1 cellular context compared by ENCODE assay signal in the genomic region with DNA sequence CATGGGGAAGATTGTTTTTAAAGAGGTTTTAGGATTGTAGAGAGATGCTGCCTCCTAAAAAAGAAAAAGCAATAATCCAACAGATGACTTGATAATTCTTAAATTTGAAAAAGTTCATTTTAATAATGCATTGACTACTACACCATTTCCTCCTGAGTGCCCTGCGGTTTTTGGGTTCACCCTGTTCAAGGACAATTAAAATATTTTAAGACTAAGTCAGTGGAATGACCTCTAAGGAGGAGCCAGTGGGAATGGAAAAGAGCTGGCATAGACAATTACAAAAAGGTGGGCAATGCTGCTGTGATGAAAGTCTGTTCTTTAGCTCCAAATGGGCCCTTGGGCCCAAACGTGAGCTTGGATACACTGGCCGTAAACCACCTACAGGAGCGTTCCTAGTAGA.
TF ChIP-seq lines count a peak whose summit lies in the region.

No MANE protein-coding gene starts in this region.

TF ChIP-seq in GM23338, 12 proteins besides CTCF, POLR2A, EP300 and RAD21 (continued from another document):
- TF ChIP-seq, protein P1, sequence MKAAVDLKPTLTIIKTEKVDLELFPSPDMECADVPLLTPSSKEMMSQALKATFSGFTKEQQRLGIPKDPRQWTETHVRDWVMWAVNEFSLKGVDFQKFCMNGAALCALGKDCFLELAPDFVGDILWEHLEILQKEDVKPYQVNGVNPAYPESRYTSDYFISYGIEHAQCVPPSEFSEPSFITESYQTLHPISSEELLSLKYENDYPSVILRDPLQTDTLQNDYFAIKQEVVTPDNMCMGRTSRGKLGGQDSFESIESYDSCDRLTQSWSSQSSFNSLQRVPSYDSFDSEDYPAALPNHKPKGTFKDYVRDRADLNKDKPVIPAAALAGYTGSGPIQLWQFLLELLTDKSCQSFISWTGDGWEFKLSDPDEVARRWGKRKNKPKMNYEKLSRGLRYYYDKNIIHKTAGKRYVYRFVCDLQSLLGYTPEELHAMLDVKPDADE (IDR thresholded peaks at IDR 0.05): no peak
- TF ChIP-seq EZH2 (IDR thresholded peaks at IDR 0.05; ENCODE audit: low read depth, unreplicated experiment) (no peak), EZH2phosphoT487 (IDR thresholded peaks at IDR 0.05; ENCODE audit: unreplicated experiment) (no peak), STAT1 (IDR thresholded peaks at IDR 0.05; ENCODE audit: unreplicated experiment) (no peak), CREB1 (CRISPR knock-in tag; IDR thresholded peaks at IDR 0.05; ENCODE audit: low read depth) (no peak), ZNF114 (CRISPR knock-in tag; IDR thresholded peaks at IDR 0.05) (no peak)
- TF ChIP-seq, protein P2, sequence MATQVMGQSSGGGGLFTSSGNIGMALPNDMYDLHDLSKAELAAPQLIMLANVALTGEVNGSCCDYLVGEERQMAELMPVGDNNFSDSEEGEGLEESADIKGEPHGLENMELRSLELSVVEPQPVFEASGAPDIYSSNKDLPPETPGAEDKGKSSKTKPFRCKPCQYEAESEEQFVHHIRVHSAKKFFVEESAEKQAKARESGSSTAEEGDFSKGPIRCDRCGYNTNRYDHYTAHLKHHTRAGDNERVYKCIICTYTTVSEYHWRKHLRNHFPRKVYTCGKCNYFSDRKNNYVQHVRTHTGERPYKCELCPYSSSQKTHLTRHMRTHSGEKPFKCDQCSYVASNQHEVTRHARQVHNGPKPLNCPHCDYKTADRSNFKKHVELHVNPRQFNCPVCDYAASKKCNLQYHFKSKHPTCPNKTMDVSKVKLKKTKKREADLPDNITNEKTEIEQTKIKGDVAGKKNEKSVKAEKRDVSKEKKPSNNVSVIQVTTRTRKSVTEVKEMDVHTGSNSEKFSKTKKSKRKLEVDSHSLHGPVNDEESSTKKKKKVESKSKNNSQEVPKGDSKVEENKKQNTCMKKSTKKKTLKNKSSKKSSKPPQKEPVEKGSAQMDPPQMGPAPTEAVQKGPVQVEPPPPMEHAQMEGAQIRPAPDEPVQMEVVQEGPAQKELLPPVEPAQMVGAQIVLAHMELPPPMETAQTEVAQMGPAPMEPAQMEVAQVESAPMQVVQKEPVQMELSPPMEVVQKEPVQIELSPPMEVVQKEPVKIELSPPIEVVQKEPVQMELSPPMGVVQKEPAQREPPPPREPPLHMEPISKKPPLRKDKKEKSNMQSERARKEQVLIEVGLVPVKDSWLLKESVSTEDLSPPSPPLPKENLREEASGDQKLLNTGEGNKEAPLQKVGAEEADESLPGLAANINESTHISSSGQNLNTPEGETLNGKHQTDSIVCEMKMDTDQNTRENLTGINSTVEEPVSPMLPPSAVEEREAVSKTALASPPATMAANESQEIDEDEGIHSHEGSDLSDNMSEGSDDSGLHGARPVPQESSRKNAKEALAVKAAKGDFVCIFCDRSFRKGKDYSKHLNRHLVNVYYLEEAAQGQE (IDR thresholded peaks at IDR 0.05; ENCODE audit: unreplicated experiment): no peak
